ENCODE assay signal across 8 cellular contexts in the genomic region with DNA sequence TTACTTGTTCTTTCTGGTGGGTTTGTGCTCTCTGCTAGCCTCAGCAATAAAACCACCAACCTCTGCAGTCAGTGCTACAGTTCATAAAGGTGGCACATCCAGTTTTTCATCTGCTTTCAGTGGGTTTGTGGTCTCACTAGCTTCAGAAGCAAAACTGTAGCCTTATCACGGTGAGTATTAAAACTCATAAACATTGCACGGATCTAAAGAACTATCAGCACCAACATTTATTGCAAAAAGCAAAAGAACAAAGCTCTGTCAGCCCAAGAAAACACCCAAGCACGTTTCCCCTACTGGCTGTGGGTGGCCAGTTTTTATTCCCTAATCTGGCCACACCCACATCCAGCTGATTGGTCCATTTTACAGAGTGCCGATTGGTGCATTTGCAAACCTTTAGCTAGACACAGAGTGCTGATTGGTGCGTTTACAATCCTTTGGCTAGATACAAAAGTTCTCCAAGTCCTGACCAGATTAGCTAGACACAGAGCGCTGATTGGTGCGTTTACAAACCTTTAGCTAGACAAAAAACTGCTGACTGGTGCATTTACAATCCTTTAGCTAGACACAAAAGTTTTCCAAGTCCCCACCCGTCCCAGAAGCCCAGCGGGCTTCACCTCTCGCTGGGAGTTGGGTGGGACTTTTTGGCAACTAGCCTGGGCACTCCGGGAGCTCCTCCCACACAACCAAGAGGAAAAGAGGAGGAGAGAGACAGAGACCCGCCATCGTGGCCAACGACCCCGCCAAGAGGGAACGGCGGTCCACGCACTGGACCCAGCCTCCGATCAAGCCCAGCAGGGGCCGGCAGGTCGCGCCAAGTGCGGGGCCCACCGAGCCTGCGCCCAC. TPM values are rescaled to one million over a fixed set of nuclear protein-coding genes. Genes with fewer than 3 reads are reported as not detected.
DNase-seq lines count a peak whose midpoint lies in the region; ATAC-seq and TF ChIP-seq lines count a peak whose summit lies in the region.

No MANE protein-coding gene starts in this region.

- peak overlapping the region; percentile 78 to 81 for H3K4me3 Mint-ChIP-seq in CD14-positive monocyte

- peak overlapping the region in 4 of 5 donors; percentile 7 to 78 (median 57) for H3K27ac ChIP-seq in adrenal gland
- peak overlapping the region; percentile 9 to 70 (median 33) for H3K27ac ChIP-seq in right lobe of liver
- peak overlapping the region; percentile 5 to 79 (median 42) for H3K27ac ChIP-seq in thyroid gland

- intact Hi-C loops in CD14-positive monocyte (cut with micrococcal nuclease) (no loop called here), adrenal gland (cut with DNase I) (no loop called here), right lobe of liver (cut with DNase I) (no loop called here), thyroid gland (cut with DNase I) (no loop called here)

- peaks cover 11 to 20% of the 10 kb centered on the region in 2 donors for H3K4me1 ChIP-seq in adrenal gland (replicated peaks in 1 of 2)
- peaks cover 0 to 13% (median 0%) of the 10 kb centered on the region in 4 donors for H3K4me1 ChIP-seq in right lobe of liver
- peaks cover 17% of the 10 kb centered on the region in 2 donors for H3K4me1 ChIP-seq in thyroid gland

- TF ChIP-seq CTCF in CD14-positive monocyte (IDR thresholded peaks at IDR 0.05) (no peak), adrenal gland (IDR thresholded peaks at IDR 0.05) (peak in 1 of 6 experiments; percentile 7), right lobe of liver (IDR thresholded peaks at IDR 0.05) (no peak), thyroid gland (IDR thresholded peaks at IDR 0.05) (no peak)

- no peak for DNase-seq in CD14-positive monocyte (ENCODE audit: low spot score)
- peak; percentile 66 for DNase-seq in NCI-H2227 (lab: John Stamatoyannopoulos, UW; ENCODE audit: unreplicated experiment)
- DNase-seq in adrenal gland = peak in 3 of 7 donors; percentile 27 to 35 (median 29)
- DNase-seq in right lobe of liver = peak; percentile 25 to 57 (median 53)
- peak; percentile 17 for DNase-seq in thyroid gland
- no peak for DNase-seq in nucleus accumbens (lab: John Stamatoyannopoulos, UW)

- H3K27me3 ChIP-seq in adrenal gland (no peaks in the 10 kb centered on the region), right lobe of liver (no peaks in the 10 kb centered on the region), thyroid gland (no peaks in the 10 kb centered on the region)

- H3K27me3 Mint-ChIP-seq in CD14-positive monocyte (ENCODE audit: low read depth in 3 of 3) = no peaks in the 10 kb centered on the region

- TF ChIP-seq POLR2A in adrenal gland (IDR thresholded peaks at IDR 0.05) (no peak), right lobe of liver (IDR thresholded peaks at IDR 0.05) (no peak), thyroid gland (IDR thresholded peaks at IDR 0.05) (no peak)

- ATAC-seq in right lobe of liver (no peak), GM18873 (IDR thresholded peaks at IDR 0.05; ENCODE audit: low FRiP score, unreplicated experiment) (no peak), GM21390 (IDR thresholded peaks at IDR 0.05; ENCODE audit: unreplicated experiment) (no peak)

- H3K36me3 Mint-ChIP-seq in CD14-positive monocyte = peaks cover 0 to 2% of the 10 kb centered on the region in 2 donors

- H3K9me3 ChIP-seq in adrenal gland (replicated peaks in 1 of 3) (no peaks in the 10 kb centered on the region), right lobe of liver (no peaks in the 10 kb centered on the region), thyroid gland (no peaks in the 10 kb centered on the region)

- H3K36me3 ChIP-seq in adrenal gland (replicated peaks in 1 of 2) (no peaks in the 10 kb centered on the region), right lobe of liver (no peaks in the 10 kb centered on the region), thyroid gland (no peaks in the 10 kb centered on the region)

- peak overlapping the region in 4 of 7 donors; percentile 37 to 70 (median 58) for H3K27ac Mint-ChIP-seq in CD14-positive monocyte

- 41 to 76% (median 57%) methylated on average over 9 to 25 of the region's 25 CpGs for WGBS in adrenal gland, 4 donors
- WGBS in right lobe of liver (ENCODE audit: insufficient coverage, low coverage, low lambda C conversion rate, missing lambda C conversion rate) = 70% methylated on average over 15 of the region's 25 CpGs
- WGBS in thyroid gland, 2 donors = 64 to 70% methylated on average over 11 to 25 of the region's 25 CpGs

- H3K4me1 Mint-ChIP-seq in CD14-positive monocyte = peaks cover 39% of the 10 kb centered on the region

- H3K9me3 Mint-ChIP-seq in CD14-positive monocyte = peaks cover 14 to 26% (median 18%) of the 10 kb centered on the region in 7 donors

- H3K4me3 ChIP-seq in adrenal gland = peak overlapping the region in 2 of 4 donors; percentile 62 to 67
- H3K4me3 ChIP-seq in right lobe of liver = peak overlapping the region; percentile 44 to 75 (median 47)
- peak overlapping the region; percentile 0 to 37 (median 3) for H3K4me3 ChIP-seq in thyroid gland (replicated peaks in 1 of 3)

RNA-seq across cellular contexts. Expression of a gene that starts 3.3 kb away (rescaled TPM):
- polyA plus RNA-seq in CD14-positive monocyte (100 to 1,000 TPM; 184 to 242 TPM), adrenal gland (100 to 1,000 TPM; 105 to 196 (median 157) TPM)
- total RNA-seq in adrenal gland (100 to 1,000 TPM; 126 to 312 (median 160) TPM), right lobe of liver (10 to 100 TPM; 45.6 to 72.1 (median 54.0) TPM), thyroid gland (100 to 1,000 TPM; 103 to 215 (median 162) TPM)

RNA-seq across cellular contexts. Expression of a gene that starts 24.8 kb away (rescaled TPM):
- 10 to 100 TPM; 11.7 to 13.3 TPM for polyA plus RNA-seq in CD14-positive monocyte
- 10 to 100 TPM in 4 of 8 donors, 1 to 10 TPM in 4; 4.5 to 17.5 (median 11.6) TPM for total RNA-seq in adrenal gland
- polyA plus RNA-seq in adrenal gland = 10 to 100 TPM in 1 of 3 donors, 1 to 10 TPM in 2; 6.7 to 32.3 (median 8.0) TPM
- 1 to 10 TPM; 3.4 to 9.1 (median 6.5) TPM for total RNA-seq in right lobe of liver
- 10 to 100 TPM in 3 of 4 donors, 1 to 10 TPM in 1; 8.8 to 15.6 (median 12.7) TPM for total RNA-seq in thyroid gland

RNA-seq across cellular contexts. Expression of a gene that starts 25.2 kb away (rescaled TPM):
- polyA plus RNA-seq in CD14-positive monocyte (1 to 10 TPM in 1 of 2 donors, not detected in 1; 1.9 TPM), adrenal gland (1 to 10 TPM; 1.9 to 4.2 (median 2.8) TPM)
- total RNA-seq in adrenal gland (1 to 10 TPM in 4 of 8 donors, under 1 TPM in 1, not detected in 3; 0.96 to 5.5 (median 2.0) TPM), right lobe of liver (1 to 10 TPM in 1 of 6 experiments, under 1 TPM in 1, not detected in 4; 0.75 to 1.2 TPM), thyroid gland (not detected)

RNA-seq across cellular contexts. Expression of a gene that starts 28.0 kb away (rescaled TPM):
- polyA plus RNA-seq in CD14-positive monocyte = 100 to 1,000 TPM; 141 to 185 TPM
- 100 to 1,000 TPM; 110 to 188 (median 123) TPM for total RNA-seq in adrenal gland
- polyA plus RNA-seq in adrenal gland = 100 to 1,000 TPM in 1 of 3 donors, 10 to 100 TPM in 2; 74.3 to 210 (median 93.7) TPM
- total RNA-seq in right lobe of liver = 10 to 100 TPM; 32.6 to 49.8 (median 43.5) TPM
- total RNA-seq in thyroid gland = 100 to 1,000 TPM; 114 to 217 (median 197) TPM

Comparison
In these comparisons a context has a peak if more than half of its experiments do, and no peak if none do; other contexts are left out.
1. DNase-seq: peak in NCI-H2227 (single experiment), right lobe of liver (3 of 3) and thyroid gland (2 of 2); none in CD14-positive monocyte (single experiment) and nucleus accumbens (0 of 56).
2. Peak in every context shown above with its lines, with median percentiles within 50 percentile points of each other: H3K27ac ChIP-seq.